Comparison of ENCODE assay signal across 8 cellular contexts in the genomic region with DNA sequence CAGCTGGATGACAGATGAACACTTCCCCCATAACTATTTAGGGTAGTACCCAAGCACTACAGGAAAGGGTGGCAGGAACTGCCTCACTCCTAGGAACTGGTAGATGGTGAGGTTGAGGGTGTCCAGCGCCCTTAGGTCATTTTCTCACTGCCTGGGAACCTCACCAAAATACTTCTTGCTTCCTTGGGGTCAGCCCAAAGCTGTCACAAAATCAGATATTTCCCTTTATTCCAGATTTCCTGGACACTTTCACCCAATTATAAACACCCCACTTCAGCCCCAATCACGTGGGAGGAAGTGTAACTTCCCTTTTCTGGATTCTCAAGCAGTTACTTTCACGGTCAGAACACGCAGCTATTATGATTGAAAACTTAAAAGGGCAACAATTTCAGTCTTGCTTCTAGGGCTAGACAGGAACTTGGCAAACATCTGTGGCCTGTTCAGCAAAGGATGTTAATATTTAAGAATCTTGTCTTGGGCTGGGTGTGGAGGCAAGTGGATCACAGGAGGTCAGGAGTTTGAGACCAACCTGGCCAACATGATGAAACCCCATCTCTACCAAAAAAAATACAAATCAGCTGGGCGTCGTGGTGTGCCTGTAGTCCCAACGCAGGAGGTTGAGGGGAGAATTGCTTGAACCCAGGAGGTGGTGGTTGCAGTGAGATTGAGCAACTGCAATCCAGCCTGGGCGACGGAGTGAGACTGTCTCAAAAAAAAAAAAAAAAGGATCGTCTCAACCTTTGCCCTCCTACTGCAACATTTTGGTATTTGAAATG. TPM values are rescaled to one million over a fixed set of nuclear protein-coding genes. Genes with fewer than 3 reads are reported as not detected.
DNase-seq lines count a peak whose midpoint lies in the region; ATAC-seq and TF ChIP-seq lines count a peak whose summit lies in the region.

No MANE protein-coding gene starts in this region.

- no peaks in the 10 kb centered on the region for H3K9me3 Mint-ChIP-seq in activated naive CD8-positive, alpha-beta T cell (ENCODE audit: low read depth)
- H3K9me3 Mint-ChIP-seq in stimulated activated effector memory CD8-positive, alpha-beta T cell treated with anti-CD3 and anti-CD28 coated beads, Interleukin-12 subunit alpha, Interleukin-12 subunit beta, amount 100 ng/mL, for 72 hours: no peaks in the 10 kb centered on the region

- H3K27me3 ChIP-seq in right atrium auricular region: no peaks in the 10 kb centered on the region

- H3K36me3 ChIP-seq in right atrium auricular region: peaks cover 45% of the 10 kb centered on the region

- peaks cover 0 to 59% of the 10 kb centered on the region in 2 donors for H3K4me1 ChIP-seq in right atrium auricular region

- no peaks in the 10 kb centered on the region for H3K9me3 ChIP-seq in right atrium auricular region

- peak; percentile 63 for DNase-seq in Ammon's horn (ENCODE audit: low spot score)
- peak; percentile 91 for DNase-seq in Kasumi-1 (lab: John Stamatoyannopoulos, UW)
- peak; percentile 66 for DNase-seq in right atrium auricular region (ENCODE audit: low spot score)
- DNase-seq in stimulated activated effector memory CD8-positive, alpha-beta T cell treated with anti-CD3 and anti-CD28 coated beads, Interleukin-12 subunit alpha, Interleukin-12 subunit beta, amount 100 ng/mL, for 72 hours (ENCODE audit: low spot score in 2 of 2): no peak

- peaks cover 20% of the 10 kb centered on the region for H3K36me3 Mint-ChIP-seq in activated naive CD8-positive, alpha-beta T cell
- H3K36me3 Mint-ChIP-seq in stimulated activated effector memory CD8-positive, alpha-beta T cell treated with anti-CD3 and anti-CD28 coated beads, Interleukin-12 subunit alpha, Interleukin-12 subunit beta, amount 100 ng/mL, for 72 hours: peaks cover 46% of the 10 kb centered on the region

- peak overlapping the region in 1 of 2 donors; percentile 92 for H3K4me3 ChIP-seq in right atrium auricular region

- H3K27me3 Mint-ChIP-seq in activated naive CD8-positive, alpha-beta T cell: no peaks in the 10 kb centered on the region

- peak overlapping the region; percentile 99 to 100 for H3K27ac ChIP-seq in right atrium auricular region

- no peak for ATAC-seq in stimulated activated effector memory CD8-positive, alpha-beta T cell treated with anti-CD3 and anti-CD28 coated beads, Interleukin-12 subunit alpha, Interleukin-12 subunit beta, amount 100 ng/mL, for 72 hours
- no peak for ATAC-seq in HG02885 (IDR thresholded peaks at IDR 0.05; ENCODE audit: poor library complexity, unreplicated experiment)
- no peak for ATAC-seq in GM21717 (IDR thresholded peaks at IDR 0.05; ENCODE audit: unreplicated experiment)
- no peak for ATAC-seq in HG03095 (IDR thresholded peaks at IDR 0.05; ENCODE audit: unreplicated experiment)

- peak overlapping the region; percentile 94 for H3K4me3 Mint-ChIP-seq in activated naive CD8-positive, alpha-beta T cell
- no peak overlapping the region for H3K4me3 Mint-ChIP-seq in stimulated activated effector memory CD8-positive, alpha-beta T cell treated with anti-CD3 and anti-CD28 coated beads, Interleukin-12 subunit alpha, Interleukin-12 subunit beta, amount 100 ng/mL, for 72 hours

- H3K27ac Mint-ChIP-seq in activated naive CD8-positive, alpha-beta T cell: peak overlapping the region; percentile 54
- H3K27ac Mint-ChIP-seq in stimulated activated effector memory CD8-positive, alpha-beta T cell treated with anti-CD3 and anti-CD28 coated beads, Interleukin-12 subunit alpha, Interleukin-12 subunit beta, amount 100 ng/mL, for 72 hours: peak overlapping the region; percentile 75

- no peak for TF ChIP-seq CTCF in right atrium auricular region (IDR thresholded peaks at IDR 0.05)

- peaks cover 37% of the 10 kb centered on the region for H3K4me1 Mint-ChIP-seq in activated naive CD8-positive, alpha-beta T cell (ENCODE audit: low read depth)
- peaks cover 37% of the 10 kb centered on the region for H3K4me1 Mint-ChIP-seq in stimulated activated effector memory CD8-positive, alpha-beta T cell treated with anti-CD3 and anti-CD28 coated beads, Interleukin-12 subunit alpha, Interleukin-12 subunit beta, amount 100 ng/mL, for 72 hours

RNA-seq across cellular contexts. Expression of gene FTH1, which starts 4.0 kb away (rescaled TPM):
- total RNA-seq in right atrium auricular region: 1,000 to 10,000 TPM; 2,265 to 2,787 TPM

RNA-seq across cellular contexts. Expression of gene BEST1, which starts 13.3 kb away (rescaled TPM):
- total RNA-seq in right atrium auricular region: 1 to 10 TPM; 1.3 to 4.7 TPM

RNA-seq across cellular contexts. Expression of gene RAB3IL1, which starts 46.1 kb away (rescaled TPM):
- total RNA-seq in right atrium auricular region: 10 to 100 TPM in 1 of 2 donors, 1 to 10 TPM in 1; 4.3 to 16.8 TPM

Comparison
In these comparisons a context has a peak if more than half of its experiments do, and no peak if none do; other contexts are left out.
1. DNase-seq: peak in Ammon's horn (single experiment), Kasumi-1 (2 of 2) and right atrium auricular region (single experiment); none in stimulated activated effector memory CD8-positive, alpha-beta T cell treated with anti-CD3 and anti-CD28 coated beads, Interleukin-12 subunit alpha, Interleukin-12 subunit beta, amount 100 ng/mL, for 72 hours (0 of 2).